10 cellular contexts compared by ENCODE assay signal in the genomic region with DNA sequence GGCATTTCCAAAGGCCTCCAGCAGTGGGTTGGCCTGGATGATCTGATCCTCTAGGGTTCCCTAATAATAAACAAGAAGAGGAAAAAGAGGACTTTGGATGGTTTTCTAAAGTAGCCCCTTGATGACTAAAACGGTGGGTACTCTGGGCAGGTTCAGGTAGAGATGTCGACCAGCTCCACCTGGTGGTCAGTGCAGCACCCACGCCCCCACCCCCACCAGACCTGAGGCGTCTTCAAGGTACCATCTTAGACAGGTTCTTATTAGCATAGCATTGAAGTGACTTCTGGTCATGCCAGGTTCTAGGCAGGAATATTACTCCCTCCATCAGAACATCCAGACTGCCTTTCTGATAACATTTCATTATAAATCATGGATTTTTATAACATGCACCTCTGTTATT. TPM values are rescaled to one million over a fixed set of nuclear protein-coding genes. Genes with fewer than 3 reads are reported as not detected.
DNase-seq lines count a peak whose midpoint lies in the region; ATAC-seq and TF ChIP-seq lines count a peak whose summit lies in the region.
"Had no signal": no experiment of that assay in that cellular context is flagged by ENCODE, and none has a peak within 500 bp of the region (broad histone marks: within the 10 kb centered on the region; RNA-seq: fewer than 3 reads in every experiment).

No MANE protein-coding gene starts in this region.

- no peaks in the 10 kb centered on the region for H3K9me2 ChIP-seq in OCI-LY7 (ENCODE audit: insufficient read depth, low read length)

- H3K4me1 ChIP-seq in OCI-LY7 (ENCODE audit: insufficient read depth, low read length, poor library complexity, severe bottlenecking) = no peaks in the 10 kb centered on the region

- peak; percentile 44 for DNase-seq in activated gamma-delta T cell treated with Interleukin-2 at 50 U/mL for 16 hours
- DNase-seq in activated gamma-delta T cell (lab: John Stamatoyannopoulos, UW) = no peak
- DNase-seq in OCI-LY7 (ENCODE audit: low spot score) = peak; percentile 20
- DNase-seq in fibroblast of pulmonary artery (ENCODE audit: low read depth) = no peak
- peak; percentile 21 for DNase-seq in stimulated activated naive CD8-positive, alpha-beta T cell treated with anti-CD3 and anti-CD28 coated beads, Interleukin-15, Interleukin-2, amounts not matched to agents 100 U/mL and 50 U/mL, for 24 hours
- DNase-seq in NOMO-1 treated with DMSO at 0.1 percent for 48 hours (lab: John Stamatoyannopoulos, UW; ENCODE audit: unreplicated experiment) = no peak

- H3K27ac ChIP-seq in OCI-LY7 (ENCODE audit: low read depth, low read length, poor library complexity, severe bottlenecking) = no peak overlapping the region
- H3K27ac ChIP-seq: epithelial cell of prostate had no signal

- ATAC-seq in stimulated activated naive CD8-positive, alpha-beta T cell treated with anti-CD3 and anti-CD28 coated beads, Interleukin-15, Interleukin-2, amounts not matched to agents 100 U/mL and 50 U/mL, for 24 hours = no peak
- no peak for ATAC-seq in HG03159 (IDR thresholded peaks at IDR 0.05; ENCODE audit: unreplicated experiment)
- no peak for ATAC-seq in GM21360 (IDR thresholded peaks at IDR 0.05; ENCODE audit: unreplicated experiment)
- ATAC-seq: right cardiac atrium had no signal

- POLR2A ChIA-PET in OCI-LY7 (lab: Charles Lee) = interaction anchor here (0.6 kb wide), 1 partner anchor 1568 kb away, joined by 3 read pairs; no protein-coding TSS in a partner anchor

- H3K4me3 ChIP-seq in OCI-LY7 (ENCODE audit: low read depth, low read length, poor library complexity, severe bottlenecking) = no peak overlapping the region
- H3K4me3 ChIP-seq in fibroblast of pulmonary artery (replicated peaks; ENCODE audit: low read depth, low read length) = no peak overlapping the region

- BruUV-seq in OCI-LY7 (replicated peaks; lab: Mats Ljungman, UMichigan) = no TSS peak

- H3K79me2 ChIP-seq in OCI-LY7 (ENCODE audit: insufficient read depth, low read depth, low read length) = no peaks in the 10 kb centered on the region

- no peak overlapping the region for H2AFZ ChIP-seq in OCI-LY7 (ENCODE audit: low read length)

- no peaks in the 10 kb centered on the region for H3K36me3 ChIP-seq in OCI-LY7 (ENCODE audit: insufficient read depth, low read length)

- intact Hi-C loops in OCI-LY7 (cut with micrococcal nuclease; ENCODE audit: unreplicated experiment) = no loop called here

- no peaks in the 10 kb centered on the region for H3K9me3 ChIP-seq in OCI-LY7 (ENCODE audit: low read length)

- H4K20me1 ChIP-seq in OCI-LY7 (ENCODE audit: insufficient read depth, low read length) = no peaks in the 10 kb centered on the region

- H3K4me2 ChIP-seq in OCI-LY7 (ENCODE audit: low read length) = no peak overlapping the region

- CTCF ChIA-PET in OCI-LY7 (lab: Charles Lee; ENCODE audit: unreplicated experiment) = no interaction called here

- TF ChIP-seq CTCF in OCI-LY7 (conservative IDR thresholded peaks at IDR 0.05; ENCODE audit: low read length) = peak; percentile 80
- TF ChIP-seq CTCF in fibroblast of pulmonary artery (IDR thresholded peaks at IDR 0.05; ENCODE audit: low read length, missing control alignments) = peak; percentile 46

RNA-seq across cellular contexts. Expression of a gene that starts 15.0 kb away (rescaled TPM):
- not detected in 2 replicates for total RNA-seq in OCI-LY7 (2014; rRNA removed; shearing (Covaris generic))
- total RNA-seq in OCI-LY7 (2022) = not detected in 2 replicates
- total RNA-seq: right cardiac atrium had no signal

Comparison
In these comparisons a context has a peak if more than half of its experiments do, and no peak if none do; other contexts are left out.
1. DNase-seq: peak in activated gamma-delta T cell treated with Interleukin-2 at 50 U/mL for 16 hours (single experiment), OCI-LY7 (single experiment) and stimulated activated naive CD8-positive, alpha-beta T cell treated with anti-CD3 and anti-CD28 coated beads, Interleukin-15, Interleukin-2, amounts not matched to agents 100 U/mL and 50 U/mL, for 24 hours (single experiment); none in activated gamma-delta T cell (single experiment), fibroblast of pulmonary artery (single experiment) and NOMO-1 treated with DMSO at 0.1 percent for 48 hours (single experiment).